ENCODE assay signal across 9 cellular contexts in the genomic region with DNA sequence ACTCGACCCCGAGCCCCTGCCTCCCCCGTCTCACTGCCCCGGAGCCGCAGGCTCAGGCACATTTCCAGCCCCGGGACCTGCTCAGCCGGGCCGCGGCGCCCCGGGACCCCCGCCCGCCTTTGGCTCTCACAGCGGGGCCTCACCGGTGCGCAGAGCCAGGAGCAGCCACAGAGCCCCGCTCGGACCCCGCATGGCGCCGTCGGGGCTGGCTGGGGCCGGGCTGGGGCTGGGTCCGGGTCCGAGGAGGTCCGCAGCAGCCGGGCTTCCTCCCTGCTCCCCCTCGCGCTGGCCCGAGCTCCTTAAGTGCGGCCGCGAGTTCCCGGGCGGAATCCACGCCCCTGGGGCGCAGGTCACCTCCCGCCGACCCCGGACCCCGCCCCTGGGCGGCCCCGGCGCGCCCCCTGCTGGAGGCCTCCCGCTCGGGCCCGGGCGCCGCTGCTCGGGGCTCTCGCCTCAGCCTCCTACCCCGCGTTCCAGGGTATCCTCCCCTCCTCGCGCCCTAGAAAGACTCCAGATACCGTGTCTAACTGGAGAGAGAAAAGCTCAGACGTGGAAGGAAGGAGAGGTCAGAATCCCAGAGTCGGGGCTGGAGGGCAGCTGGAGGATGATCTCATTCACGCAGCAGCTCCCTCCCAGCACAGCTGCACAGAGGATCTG. TPM values are rescaled to one million over a fixed set of nuclear protein-coding genes. Genes with fewer than 3 reads are reported as not detected.
DNase-seq lines count a peak whose midpoint lies in the region; ATAC-seq and TF ChIP-seq lines count a peak whose summit lies in the region.
"Had no signal": no experiment of that assay in that cellular context is flagged by ENCODE, and none has a peak within 500 bp of the region (broad histone marks: within the 10 kb centered on the region; RNA-seq: fewer than 3 reads in every experiment).

A gene (minus strand): TSS at position 307 of the 657 bp plus-strand sequence. CDS start 115 bp downstream, at position 192.

- no peaks in the 10 kb centered on the region for H3K27me3 ChIP-seq in dorsolateral prefrontal cortex

- POLR2A ChIA-PET in activated CD4-positive, alpha-beta T cell treated with anti-CD3 and anti-CD28 coated beads for 36 hours (lab: Charles Lee) = interaction anchor here (0.5 to 0.6 kb wide), 2 partner anchors 9 to 155 kb away, joined by 5 to 10 read pairs; no protein-coding TSS in a partner anchor

- DNase-seq in NCI-H1436 (lab: John Stamatoyannopoulos, UW) (peak; percentile 75), NCI-H1436 treated with DMSO at 0.1 percent for 48 hours (lab: John Stamatoyannopoulos, UW) (no peak), NCI-H146 treated with DMSO at 0.1 percent for 48 hours (lab: John Stamatoyannopoulos, UW; ENCODE audit: unreplicated experiment) (peak; percentile 37), dorsolateral prefrontal cortex (peak in 1 of 10 donors; percentile 24), memory B cell (ENCODE audit: low spot score in 2 of 2) (peak; percentile 73 to 80)
- peak; percentile 84 for DNase-seq in activated CD4-positive, alpha-beta T cell treated with anti-CD3 and anti-CD28 coated beads for 36 hours
- peak; percentile 47 for DNase-seq in stimulated activated CD8-positive, alpha-beta memory T cell treated with anti-CD3 and anti-CD28 coated beads, Interleukin-2, amount 100 ng/mL, for 1 hour (ENCODE audit: low read depth in 2 of 2)

- peak in 55 of 56 donors; percentile 37 to 94 (median 70) for TF ChIP-seq CTCF in dorsolateral prefrontal cortex (IDR thresholded peaks at IDR 0.05 in 54 of 56, conservative IDR thresholded peaks at IDR 0.05 in 2 of 56; ENCODE audit: low read depth in 1 of 56, partially characterized antibody in 56 of 56)

- no peaks in the 10 kb centered on the region for H3K36me3 Mint-ChIP-seq in activated CD4-positive, alpha-beta T cell treated with anti-CD3 and anti-CD28 coated beads for 36 hours (ENCODE audit: low read depth)
- H3K36me3 Mint-ChIP-seq in memory B cell = no peaks in the 10 kb centered on the region

- H3K9me3 Mint-ChIP-seq in activated CD4-positive, alpha-beta T cell treated with anti-CD3 and anti-CD28 coated beads for 36 hours (ENCODE audit: low read depth) = no peaks in the 10 kb centered on the region
- H3K9me3 Mint-ChIP-seq in memory B cell = no peaks in the 10 kb centered on the region

- no peak within 1 kb of the TSS for H3K27ac Mint-ChIP-seq in activated CD4-positive, alpha-beta T cell treated with anti-CD3 and anti-CD28 coated beads for 36 hours
- no peak within 1 kb of the TSS for H3K27ac Mint-ChIP-seq in memory B cell

- CTCF ChIA-PET in activated CD4-positive, alpha-beta T cell treated with anti-CD3 and anti-CD28 coated beads for 36 hours (lab: Charles Lee) = interaction anchor here (0.5 to 4.4 kb wide), 18 partner anchors 9 to 472 kb away, joined by 3 to 29 read pairs (median 4); a partner anchor contains a TSS

- peak; percentile 79 for ATAC-seq in HG02759 (IDR thresholded peaks at IDR 0.05; ENCODE audit: unreplicated experiment)
- peak; percentile 84 for ATAC-seq in activated CD4-positive, alpha-beta T cell treated with anti-CD3 and anti-CD28 coated beads for 36 hours
- peak; percentile 85 for ATAC-seq in memory B cell (ENCODE audit: low read depth)

- peak within 1 kb of the TSS; percentile 26 to 70 (median 54) for H3K4me3 ChIP-seq in dorsolateral prefrontal cortex

- H3K4me1 Mint-ChIP-seq in activated CD4-positive, alpha-beta T cell treated with anti-CD3 and anti-CD28 coated beads for 36 hours = peaks cover 18% of the 10 kb centered on the region
- peaks cover 4% of the 10 kb centered on the region for H3K4me1 Mint-ChIP-seq in memory B cell

- no peaks in the 10 kb centered on the region for H3K27me3 Mint-ChIP-seq in activated CD4-positive, alpha-beta T cell treated with anti-CD3 and anti-CD28 coated beads for 36 hours
- peaks cover 24% of the 10 kb centered on the region for H3K27me3 Mint-ChIP-seq in memory B cell

- H3K4me3 Mint-ChIP-seq in activated CD4-positive, alpha-beta T cell treated with anti-CD3 and anti-CD28 coated beads for 36 hours = peak within 1 kb of the TSS; percentile 72
- H3K4me3 Mint-ChIP-seq in memory B cell = peak within 1 kb of the TSS; percentile 75

- H3K27ac ChIP-seq in dorsolateral prefrontal cortex = peak within 1 kb of the TSS in 41 of 59 donors; percentile 7 to 83 (median 52)
- H3K27ac ChIP-seq: C4-2B had no signal

- intact Hi-C loops in activated CD4-positive, alpha-beta T cell treated with anti-CD3 and anti-CD28 coated beads for 36 hours (cut with DNase I, micrococcal nuclease) = loop anchor here in 1 of 2 experiments (1.0 to 2.0 kb wide), 4 partner anchors 26 to 158 kb away; a partner anchor contains a TSS
- intact Hi-C loops in dorsolateral prefrontal cortex (cut with DNase I) = no loop called here

RNA-seq across cellular contexts. Expression of the gene that starts here (rescaled TPM):
- total RNA-seq in activated CD4-positive, alpha-beta T cell treated with anti-CD3 and anti-CD28 coated beads for 36 hours = 1 to 10 TPM; 3.7 to 4.3 TPM
- 10 to 100 TPM in 96 of 120 experiments, 1 to 10 TPM in 24; 5.1 to 21.8 (median 12.7) TPM for total RNA-seq in dorsolateral prefrontal cortex
